ENCODE assay signal across 7 cellular contexts in the genomic region with DNA sequence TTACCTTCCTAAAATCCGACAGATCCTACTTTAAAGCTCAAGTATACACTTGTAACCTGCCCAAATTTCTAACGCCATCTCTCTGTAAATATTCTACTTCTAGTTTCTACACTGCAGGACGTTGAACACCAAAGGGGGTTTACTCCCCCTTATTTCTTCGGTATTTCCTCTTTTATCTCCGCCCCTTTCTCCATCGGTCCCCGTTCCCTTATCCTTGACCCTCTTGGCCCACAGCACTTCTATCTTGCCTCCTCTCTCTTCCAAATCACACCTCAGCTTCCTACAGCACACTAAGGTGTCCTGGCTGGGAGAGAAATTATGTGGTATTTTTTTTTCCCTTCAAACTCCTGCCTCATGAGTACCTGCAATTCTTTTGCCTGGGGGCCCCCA. TPM values are rescaled to one million over a fixed set of nuclear protein-coding genes. Genes with fewer than 3 reads are reported as not detected.
DNase-seq lines count a peak whose midpoint lies in the region; ATAC-seq and TF ChIP-seq lines count a peak whose summit lies in the region.

No MANE protein-coding gene starts in this region.

- intact Hi-C loops in gastrocnemius medialis (cut with DNase I; ENCODE audit: low total_unique reads): loop anchor here (5.0 to 10.0 kb wide), 2 partner anchors 516 to 726 kb away; no protein-coding TSS in a partner anchor

- peak overlapping the region; percentile 94 for H3K4me3 Mint-ChIP-seq in T-helper 17 cell

- no peaks in the 10 kb centered on the region for H3K36me3 ChIP-seq in HEK293 (ENCODE audit: control insufficient read depth in 2 of 2, insufficient read depth in 1 of 2, low read length in 2 of 2)
- H3K36me3 ChIP-seq in right atrium auricular region: no peaks in the 10 kb centered on the region
- no peaks in the 10 kb centered on the region for H3K36me3 ChIP-seq in gastrocnemius medialis

- peaks cover 14% of the 10 kb centered on the region for H3K4me1 Mint-ChIP-seq in T-helper 17 cell

- DNase-seq in GM12864 (ENCODE audit: low read depth) (no peak), T-helper 17 cell (no peak), right atrium auricular region (ENCODE audit: low spot score) (no peak), gastrocnemius medialis (no peak), NCI-H1092 (lab: John Stamatoyannopoulos, UW) (no peak)

- H3K27me3 ChIP-seq in right atrium auricular region: no peaks in the 10 kb centered on the region
- no peaks in the 10 kb centered on the region for H3K27me3 ChIP-seq in gastrocnemius medialis

- no peaks in the 10 kb centered on the region for H3K27me3 Mint-ChIP-seq in T-helper 17 cell

- POLR2A ChIA-PET in HEK293 (lab: Yijun Ruan, JAX): no interaction called here

- H3K27ac Mint-ChIP-seq in T-helper 17 cell: peak overlapping the region; percentile 96

- H3K4me3 ChIP-seq in GM12864 (ENCODE audit: low read depth, low read length): peak overlapping the region; percentile 52
- peak overlapping the region; percentile 43 for H3K4me3 ChIP-seq in HEK293 (ENCODE audit: low read depth, low read length)
- H3K4me3 ChIP-seq in right atrium auricular region: peak overlapping the region; percentile 71 to 75
- peak overlapping the region; percentile 65 to 79 (median 71) for H3K4me3 ChIP-seq in gastrocnemius medialis

- no peak for TF ChIP-seq CTCF in GM12864 (IDR thresholded peaks at IDR 0.05; ENCODE audit: low read depth, low read length, missing control alignments)
- no peak for TF ChIP-seq CTCF in HEK293 (tag by site-specific recombination; IDR thresholded peaks at IDR 0.05)
- TF ChIP-seq CTCF in right atrium auricular region (IDR thresholded peaks at IDR 0.05): no peak
- TF ChIP-seq CTCF in gastrocnemius medialis (IDR thresholded peaks at IDR 0.05 in 4 of 5, conservative IDR thresholded peaks at IDR 0.05 in 1 of 5): no peak

- H3K9me3 ChIP-seq in HEK293 (ENCODE audit: control insufficient read depth, insufficient read depth, low read depth, low read length) (no peaks in the 10 kb centered on the region), T-helper 17 cell (ENCODE audit: control insufficient read depth, low read length, poor library complexity, severe bottlenecking) (no peaks in the 10 kb centered on the region), right atrium auricular region (no peaks in the 10 kb centered on the region), gastrocnemius medialis (no peaks in the 10 kb centered on the region)

- no peak for TF ChIP-seq POLR2A in gastrocnemius medialis (IDR thresholded peaks at IDR 0.05)

- CTCF ChIA-PET in HEK293 (lab: Yijun Ruan, JAX): interaction anchor here (0.8 kb wide), 1 partner anchor 123 kb away, joined by 4 read pairs; no protein-coding TSS in a partner anchor

- in situ Hi-C loops in gastrocnemius medialis (cut with MboI; ENCODE audit: low sequenced_read_pairs in 4 of 4): loop anchor here in 1 of 4 donors (25.0 kb wide), 1 partner anchor 519 kb away; the partner anchor contains the start of genes GLA and HNRNPH2

- H3K36me3 Mint-ChIP-seq in T-helper 17 cell (ENCODE audit: low read depth): no peaks in the 10 kb centered on the region

- H3K27ac ChIP-seq in HEK293 (ENCODE audit: extremely low read depth, low read depth, low read length) (no peak overlapping the region), right atrium auricular region (peak overlapping the region; percentile 95), gastrocnemius medialis (peak overlapping the region; percentile 87 to 98 (median 94))

- H3K4me1 ChIP-seq in HEK293 (ENCODE audit: control insufficient read depth, insufficient read depth, low read length): no peaks in the 10 kb centered on the region
- no peaks in the 10 kb centered on the region for H3K4me1 ChIP-seq in right atrium auricular region
- H3K4me1 ChIP-seq in gastrocnemius medialis: no peaks in the 10 kb centered on the region

- ATAC-seq in T-helper 17 cell (no peak), gastrocnemius medialis (peak in 1 of 2 donors; percentile 11), HG03342 (IDR thresholded peaks at IDR 0.05; ENCODE audit: unreplicated experiment) (no peak)

TF ChIP-seq in HEK293, 187 proteins besides CTCF, POLR2A, EP300 and RAD21:
- TF ChIP-seq ZNF830 (tag by site-specific recombination; IDR thresholded peaks at IDR 0.05; ENCODE audit: low read depth): no peak
- TF ChIP-seq ZNF114 (tag by site-specific recombination; IDR thresholded peaks at IDR 0.05): no peak
- no peak for TF ChIP-seq SALL2 (tag by site-specific recombination; IDR thresholded peaks at IDR 0.05; ENCODE audit: borderline replicate concordance)
- no peak for TF ChIP-seq OVOL3 (tag by site-specific recombination; IDR thresholded peaks at IDR 0.05)
- TF ChIP-seq ZNF514 (tag by site-specific recombination; IDR thresholded peaks at IDR 0.05): no peak
- no peak for TF ChIP-seq ZNF654 (tag by site-specific recombination; IDR thresholded peaks at IDR 0.05; ENCODE audit: low read depth)
- no peak for TF ChIP-seq KLF17 (tag by site-specific recombination; IDR thresholded peaks at IDR 0.05)
- no peak for TF ChIP-seq ZNF23 (tag by site-specific recombination; IDR thresholded peaks at IDR 0.05; ENCODE audit: borderline replicate concordance)
- no peak for TF ChIP-seq ZNF394 (tag by site-specific recombination; IDR thresholded peaks at IDR 0.05; ENCODE audit: borderline replicate concordance)
- no peak for TF ChIP-seq ZNF561 (tag by site-specific recombination; IDR thresholded peaks at IDR 0.05; ENCODE audit: borderline replicate concordance)

RNA-seq across cellular contexts. Expression of gene ZMAT1, which starts 0.7 kb away (rescaled TPM):
- total RNA-seq in T-helper 17 cell: 10 to 100 TPM; 18.0 to 22.2 TPM
- total RNA-seq in right atrium auricular region: 1 to 10 TPM; 4.2 to 4.4 TPM
- total RNA-seq in gastrocnemius medialis: 1 to 10 TPM in 3 of 4 donors, under 1 TPM in 1; 0.68 to 2.7 (median 1.2) TPM
